In genomic region chrX:97397371-97397770, GRCh38 we compare ENCODE assay signal across 14 cellular contexts.
DNase-seq lines count a peak whose midpoint lies in the region; ATAC-seq lines count a peak whose summit lies in the region.
"Had no signal": no experiment of that assay in that cellular context is flagged by ENCODE, and none has a peak within 500 bp of the region (broad histone marks: within the 10 kb centered on the region; RNA-seq: fewer than 3 reads in every experiment).

No MANE protein-coding gene starts in this region.

- H3K4me2 ChIP-seq in Karpas-422 (ENCODE audit: low read depth, low read length, poor library complexity, severe bottlenecking), result peak overlapping the region; percentile 14

- H3K4me3 Mint-ChIP-seq in T-helper 1 cell treated with Interleukin-12 subunit alpha and Interleukin-12 subunit beta and Interleukin-4 antibody, amounts not matched to agents 30 μg/mL and 1 μg/mL, for 36 hours, result no peak overlapping the region
- H3K4me3 Mint-ChIP-seq in activated naive CD8-positive, alpha-beta T cell, result no peak overlapping the region

- no peaks in the 10 kb centered on the region for H3K36me3 ChIP-seq in Karpas-422 (ENCODE audit: insufficient read depth, low read length)
- no peaks in the 10 kb centered on the region for H3K36me3 ChIP-seq in iPS-18a (ENCODE audit: control insufficient read depth, low read depth, low read length)
- H3K36me3 ChIP-seq: esophagus muscularis mucosa had no signal

- H3K27me3 ChIP-seq in Karpas-422 (ENCODE audit: low read length) (no peaks in the 10 kb centered on the region), iPS-18a (ENCODE audit: control insufficient read depth, insufficient read depth, low read length) (no peaks in the 10 kb centered on the region)
- H3K27me3 ChIP-seq: esophagus muscularis mucosa had no signal

- H3K27me3 Mint-ChIP-seq in T-helper 1 cell treated with Interleukin-12 subunit alpha and Interleukin-12 subunit beta and Interleukin-4 antibody, amounts not matched to agents 30 μg/mL and 1 μg/mL, for 36 hours (ENCODE audit: low read depth), result no peaks in the 10 kb centered on the region
- H3K27me3 Mint-ChIP-seq in activated naive CD8-positive, alpha-beta T cell, result no peaks in the 10 kb centered on the region
- H3K27me3 Mint-ChIP-seq: CD4-positive, CD25-positive, alpha-beta regulatory T cell; naive thymus-derived CD4-positive, alpha-beta T cell had no signal

- no peaks in the 10 kb centered on the region for H3K9me2 ChIP-seq in Karpas-422 (replicated peaks; ENCODE audit: insufficient read depth, low read length)

- no peaks in the 10 kb centered on the region for H3K9me3 Mint-ChIP-seq in T-helper 1 cell treated with Interleukin-12 subunit alpha and Interleukin-12 subunit beta and Interleukin-4 antibody, amounts not matched to agents 30 μg/mL and 1 μg/mL, for 36 hours
- H3K9me3 Mint-ChIP-seq in activated naive CD8-positive, alpha-beta T cell (ENCODE audit: low read depth), result no peaks in the 10 kb centered on the region
- H3K9me3 Mint-ChIP-seq: CD4-positive, CD25-positive, alpha-beta regulatory T cell; naive thymus-derived CD4-positive, alpha-beta T cell had no signal

- ATAC-seq in HG03175 (IDR thresholded peaks at IDR 0.05; ENCODE audit: unreplicated experiment), result no peak
- ATAC-seq: naive thymus-derived CD4-positive, alpha-beta T cell had no signal

- no peaks in the 10 kb centered on the region for H4K20me1 ChIP-seq in Karpas-422 (ENCODE audit: insufficient read depth, low read depth, low read length)

- DNase-seq in T-helper 1 cell, result no peak
- DNase-seq in Karpas-422, result no peak
- no peak for DNase-seq in cortex of kidney (lab: John Stamatoyannopoulos, UW)
- DNase-seq in NCI-H510A treated with DMSO at 0.1 percent for 48 hours (lab: John Stamatoyannopoulos, UW), result no peak
- DNase-seq: 8988T; aorta; naive thymus-derived CD4-positive, alpha-beta T cell; trophoblast cell had no signal

- H3K79me2 ChIP-seq in Karpas-422 (ENCODE audit: low read length), result no peaks in the 10 kb centered on the region

- H2AFZ ChIP-seq in Karpas-422 (ENCODE audit: low read length), result 0 out of 2 replicates have a peak overlapping the region, but pooled peaks have one; percentile 23

- H3K4me3 ChIP-seq in Karpas-422 (ENCODE audit: low read length), result no peak overlapping the region
- no peak overlapping the region for H3K4me3 ChIP-seq in iPS-18a (ENCODE audit: low read length)
- H3K4me3 ChIP-seq: esophagus muscularis mucosa had no signal

- H3K9me3 ChIP-seq in Karpas-422 (ENCODE audit: low read length) (no peaks in the 10 kb centered on the region), iPS-18a (ENCODE audit: control insufficient read depth, low read depth, low read length) (no peaks in the 10 kb centered on the region)
- H3K9me3 ChIP-seq: esophagus muscularis mucosa had no signal

- peak overlapping the region; percentile 89 for H3K27ac Mint-ChIP-seq in T-helper 1 cell treated with Interleukin-12 subunit alpha and Interleukin-12 subunit beta and Interleukin-4 antibody, amounts not matched to agents 30 μg/mL and 1 μg/mL, for 36 hours
- H3K27ac Mint-ChIP-seq in activated naive CD8-positive, alpha-beta T cell, result peak overlapping the region; percentile 92

- H3K4me1 Mint-ChIP-seq in T-helper 1 cell treated with Interleukin-12 subunit alpha and Interleukin-12 subunit beta and Interleukin-4 antibody, amounts not matched to agents 30 μg/mL and 1 μg/mL, for 36 hours (ENCODE audit: low read depth), result peaks cover 31% of the 10 kb centered on the region
- peaks cover 26% of the 10 kb centered on the region for H3K4me1 Mint-ChIP-seq in activated naive CD8-positive, alpha-beta T cell (ENCODE audit: low read depth)

- H3K9ac ChIP-seq in Karpas-422 (ENCODE audit: low read length), result no peak overlapping the region
- H3K9ac ChIP-seq in iPS-18a (ENCODE audit: low read length), result no peak overlapping the region

- no peaks in the 10 kb centered on the region for H3K36me3 Mint-ChIP-seq in T-helper 1 cell treated with Interleukin-12 subunit alpha and Interleukin-12 subunit beta and Interleukin-4 antibody, amounts not matched to agents 30 μg/mL and 1 μg/mL, for 36 hours (ENCODE audit: low read depth)
- H3K36me3 Mint-ChIP-seq in activated naive CD8-positive, alpha-beta T cell, result peaks cover 2% of the 10 kb centered on the region
- H3K36me3 Mint-ChIP-seq: CD4-positive, CD25-positive, alpha-beta regulatory T cell had no signal

- H3K4me1 ChIP-seq in Karpas-422 (ENCODE audit: low read length) (peaks cover 83% of the 10 kb centered on the region), iPS-18a (ENCODE audit: control insufficient read depth, low read depth, low read length) (peaks cover 27% of the 10 kb centered on the region)
- H3K4me1 ChIP-seq: esophagus muscularis mucosa had no signal

- H3K27ac ChIP-seq in Karpas-422 (ENCODE audit: low read length) (peak overlapping the region; percentile 82), iPS-18a (ENCODE audit: low read length) (peak overlapping the region; percentile 12)
- H3K27ac ChIP-seq: esophagus muscularis mucosa had no signal
